ENCODE assay signal across 29 cellular contexts in genomic region chr6:45667265-45667664, GRCh38.
DNase-seq lines count a peak whose midpoint lies in the region; ATAC-seq and TF ChIP-seq lines count a peak whose summit lies in the region.
"Had no signal": no experiment of that assay in that cellular context is flagged by ENCODE, and none has a peak within 500 bp of the region (broad histone marks: within the 10 kb centered on the region; RNA-seq: fewer than 3 reads in every experiment).

No MANE protein-coding gene starts in this region.

- H3K9me3 Mint-ChIP-seq in CD4-positive, alpha-beta memory T cell = peaks cover 0 to 2% (median 0%) of the 10 kb centered on the region in 8 donors
- H3K9me3 Mint-ChIP-seq: central memory CD8-positive, alpha-beta T cell had no signal

- no peak for TF ChIP-seq POLR2A in vagina (IDR thresholded peaks at IDR 0.05)

- in situ Hi-C loops in Panc1 (cut with HindIII; ENCODE audit: low pct_unique_long_range_greater_than_20kb, low sequenced_read_pairs) = no loop called here

- ATAC-seq in left ventricle myocardium superior = no peak
- ATAC-seq in Panc1 = peak; percentile 39; the same call in 1 of the 2 replicates
- ATAC-seq: gastroesophageal sphincter, GM12878, left lung had no signal

- H3K4me1 Mint-ChIP-seq in CD4-positive, alpha-beta memory T cell = peaks cover 16 to 40% (median 25%) of the 10 kb centered on the region in 4 donors

- TF ChIP-seq CTCF in right atrium auricular region (IDR thresholded peaks at IDR 0.05) (no peak), Panc1 (IDR thresholded peaks at IDR 0.05) (no peak), vagina (IDR thresholded peaks at IDR 0.05) (no peak)

- peaks cover 2 to 3% of the 10 kb centered on the region in 2 donors for H3K27me3 Mint-ChIP-seq in CD4-positive, alpha-beta memory T cell

- CTCF ChIA-PET in Panc1 (lab: Charles Lee) = no interaction called here
- CTCF ChIA-PET in CD4-positive, alpha-beta memory T cell (lab: Charles Lee; ENCODE audit: partially characterized antibody) = no interaction called here

- H3K27ac ChIP-seq in right atrium auricular region (no peak overlapping the region), Panc1 (ENCODE audit: low read length) (no peak overlapping the region), vagina (no peak overlapping the region)
- no peak overlapping the region for H3K27ac ChIP-seq in CD4-positive, alpha-beta memory T cell (ENCODE audit: low read depth, low read length)
- H3K27ac ChIP-seq: gastroesophageal sphincter, hepatocyte, left lung, SK-N-MC, tibial nerve, VCaP had no signal

- intact Hi-C loops in left ventricle myocardium superior (cut with micrococcal nuclease) = no loop called here
- intact Hi-C loops in Panc1 (cut with micrococcal nuclease; ENCODE audit: unreplicated experiment) = no loop called here
- intact Hi-C loops in vagina (cut with DNase I) = no loop called here
- intact Hi-C loops in CD4-positive, alpha-beta memory T cell (cut with micrococcal nuclease) = no loop called here

- no peaks in the 10 kb centered on the region for H3K36me3 ChIP-seq in right atrium auricular region
- H3K36me3 ChIP-seq in Panc1 (ENCODE audit: control insufficient read depth, insufficient read depth, low read length) = no peaks in the 10 kb centered on the region
- no peaks in the 10 kb centered on the region for H3K36me3 ChIP-seq in vagina
- H3K36me3 ChIP-seq in CD4-positive, alpha-beta memory T cell (ENCODE audit: insufficient read depth, low read length) = no peaks in the 10 kb centered on the region
- H3K36me3 ChIP-seq: gastroesophageal sphincter, left lung, tibial nerve had no signal

- H3K4me3 ChIP-seq in right atrium auricular region (no peak overlapping the region), Panc1 (ENCODE audit: low read depth in 2 of 2, low read length in 2 of 2) (no peak overlapping the region), vagina (no peak overlapping the region)
- H3K4me3 ChIP-seq in CD4-positive, alpha-beta memory T cell (ENCODE audit: low read length in 2 of 2) = no peak overlapping the region
- H3K4me3 ChIP-seq: gastroesophageal sphincter, GM12878, hepatocyte, left lung, SK-N-MC, tibial nerve had no signal

- DNase-seq in right atrium auricular region (ENCODE audit: low spot score) = peak; percentile 43
- no peak for DNase-seq in left ventricle myocardium superior
- no peak for DNase-seq in Panc1 (ENCODE audit: low read depth, low spot score)
- DNase-seq in iPS-NIHi7 (ENCODE audit: extremely low spot score) = peak; percentile 28
- DNase-seq in vagina (ENCODE audit: extremely low spot score in 2 of 2) = no peak
- DNase-seq in stimulated activated CD4-positive, alpha-beta T cell treated with anti-CD3 and anti-CD28 coated beads, Interleukin-2, amount 100 ng/mL, for 24 hours = no peak
- DNase-seq in RPMI8226 = no peak
- DNase-seq in CD4-positive, alpha-beta memory T cell = no peak
- DNase-seq: ACHN; activated CD4-positive, alpha-beta T cell treated with anti-CD3 and anti-CD28 coated beads for 48 hours; activated CD8-positive, alpha-beta memory T cell treated with anti-CD3 and anti-CD28 coated beads for 24 hours; activated gamma-delta T cell; Calu3; dermis blood vessel endothelial cell; left lung; NCI-H1048; NCI-H1694; NCI-H2171 treated with DMSO at 0.1 percent for 48 hours; NCI-H774; small intestine had no signal

- H3K27ac Mint-ChIP-seq in CD4-positive, alpha-beta memory T cell = peak overlapping the region in 2 of 7 donors; percentile 10 to 80
- H3K27ac Mint-ChIP-seq: CD14-positive monocyte; T-helper 1 cell treated with Interleukin-12 subunit alpha and Interleukin-12 subunit beta and Interleukin-4 antibody, amounts not matched to agents 30 μg/mL and 1 μg/mL, for 36 hours had no signal

- BruUV-seq in Panc1 (replicated peaks; lab: Mats Ljungman, UMichigan) = no TSS peak

- POLR2A ChIA-PET in Panc1 (lab: Charles Lee) = no interaction called here
- POLR2A ChIA-PET in CD4-positive, alpha-beta memory T cell (lab: Charles Lee; ENCODE audit: partially characterized antibody) = no interaction called here

- H3K4me1 ChIP-seq in right atrium auricular region (peaks cover 0 to 13% of the 10 kb centered on the region in 2 donors), Panc1 (ENCODE audit: control insufficient read depth, insufficient read depth, low read length) (peaks cover 2% of the 10 kb centered on the region; the same call in 1 of the 2 replicates), vagina (peaks cover 12% of the 10 kb centered on the region)
- H3K4me1 ChIP-seq in CD4-positive, alpha-beta memory T cell (ENCODE audit: insufficient read depth, low read length) = peaks cover 21% of the 10 kb centered on the region

- H3K9me3 ChIP-seq in right atrium auricular region = no peaks in the 10 kb centered on the region
- no peaks in the 10 kb centered on the region for H3K9me3 ChIP-seq in Panc1 (ENCODE audit: control insufficient read depth, insufficient read depth, low read depth, low read length)
- no peaks in the 10 kb centered on the region for H3K9me3 ChIP-seq in vagina
- no peaks in the 10 kb centered on the region for H3K9me3 ChIP-seq in CD4-positive, alpha-beta memory T cell (ENCODE audit: control insufficient read depth in 1 of 2, low read length in 2 of 2)
- H3K9me3 ChIP-seq: gastroesophageal sphincter, left lung, tibial nerve had no signal

- H3K36me3 Mint-ChIP-seq in CD4-positive, alpha-beta memory T cell = peaks cover 0 to 3% of the 10 kb centered on the region in 2 donors

- H3K27me3 ChIP-seq in right atrium auricular region (peaks cover 5 to 7% of the 10 kb centered on the region in 2 donors), Panc1 (ENCODE audit: control insufficient read depth, insufficient read depth, low read length) (no peaks in the 10 kb centered on the region; the same call in 1 of the 2 replicates), vagina (no peaks in the 10 kb centered on the region)
- H3K27me3 ChIP-seq in CD4-positive, alpha-beta memory T cell (ENCODE audit: insufficient read depth, low read length) = no peaks in the 10 kb centered on the region

- H3K4me3 Mint-ChIP-seq in CD4-positive, alpha-beta memory T cell = no peak overlapping the region
- H3K4me3 Mint-ChIP-seq: CD14-positive monocyte; central memory CD8-positive, alpha-beta T cell; T-helper 1 cell treated with Interleukin-12 subunit alpha and Interleukin-12 subunit beta and Interleukin-4 antibody, amounts not matched to agents 30 μg/mL and 1 μg/mL, for 36 hours had no signal

Comparison
In these comparisons a context has a peak if more than half of its experiments do, and no peak if none do; other contexts are left out.
1. DNase-seq: peak in right atrium auricular region (single experiment) and iPS-NIHi7 (single experiment); none in left ventricle myocardium superior (single experiment), Panc1 (single experiment), vagina (0 of 2), stimulated activated CD4-positive, alpha-beta T cell treated with anti-CD3 and anti-CD28 coated beads, Interleukin-2, amount 100 ng/mL, for 24 hours (0 of 2), RPMI8226 (single experiment) and CD4-positive, alpha-beta memory T cell (0 of 5).